8 cellular contexts compared by ENCODE assay signal in genomic region chr22:22770280-22770871, GRCh38.
A peak's percentile ranks its signal among the peaks of the same experiment; 100 is the strongest.
DNase-seq lines count a peak whose midpoint lies in the region; ATAC-seq and TF ChIP-seq lines count a peak whose summit lies in the region.

No MANE protein-coding gene starts in this region.

- no peak overlapping the region for H3K4me3 ChIP-seq in thoracic aorta

- no peaks in the 10 kb centered on the region for H3K4me1 ChIP-seq in thoracic aorta (ENCODE audit: control insufficient read depth in 1 of 2, low read depth in 2 of 2)

- DNase-seq in DMS153 (lab: John Stamatoyannopoulos, UW) (peak; percentile 20), HT1080 (ENCODE audit: low read depth) (peak; percentile 21), UCSD-AML1 (lab: John Stamatoyannopoulos, UW; ENCODE audit: unreplicated experiment) (peak; percentile 42), cerebellar cortex (ENCODE audit: low spot score) (peak; percentile 35), lung microvascular endothelial cell (ENCODE audit: low read depth in 2 of 2) (peak; percentile 29 to 55), thoracic aorta (ENCODE audit: low spot score) (no peak)

- ATAC-seq in thoracic aorta (ENCODE audit: insufficient number of reproducible peaks, low FRiP score, low read depth) (no peak), GM18861 (IDR thresholded peaks at IDR 0.05; ENCODE audit: unreplicated experiment) (no peak), GM21526 (IDR thresholded peaks at IDR 0.05; ENCODE audit: low FRiP score, unreplicated experiment) (no peak)

- no peaks in the 10 kb centered on the region for H3K9me3 ChIP-seq in thoracic aorta

- H3K27me3 ChIP-seq in thoracic aorta (replicated peaks; ENCODE audit: insufficient read depth): no peaks in the 10 kb centered on the region

- H3K36me3 ChIP-seq in thoracic aorta: no peaks in the 10 kb centered on the region

- TF ChIP-seq CTCF in thoracic aorta (IDR thresholded peaks at IDR 0.05): peak; percentile 26

- H3K27ac ChIP-seq in thoracic aorta: no peak overlapping the region
